9 cellular contexts compared by ENCODE assay signal in the genomic region with DNA sequence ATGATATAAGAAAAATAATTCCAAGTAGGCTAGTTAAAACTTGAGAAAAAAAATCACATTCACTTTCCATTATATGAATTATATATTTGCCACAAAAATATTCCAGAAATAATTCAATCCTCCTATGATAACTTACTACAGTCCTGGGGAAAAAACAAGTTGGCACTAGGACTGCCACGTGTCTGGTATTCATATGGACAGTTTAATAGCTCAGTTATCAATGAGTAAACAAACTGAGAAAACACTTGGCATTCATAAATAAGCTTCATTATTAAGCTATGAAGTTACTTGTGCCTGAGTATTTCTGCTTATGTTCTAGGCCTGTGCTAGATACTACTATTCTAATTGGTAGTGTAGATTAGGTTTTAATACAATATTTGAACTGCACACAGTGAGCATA.
"Had no signal": no experiment of that assay in that cellular context is flagged by ENCODE, and none has a peak within 500 bp of the region (broad histone marks: within the 10 kb centered on the region; RNA-seq: fewer than 3 reads in every experiment).

No MANE protein-coding gene starts in this region.

- DNase-seq: H9, HCEC 1CT, HFFc6, KBM-7 had no signal

- H3K27ac ChIP-seq: HL-60 had no signal

- FAIRE-seq: H1, H54, HepG2 had no signal

- H3K4me3 ChIP-seq: GM23338 had no signal
